In genomic region chr12:104316936-104317335, GRCh38 we compare ENCODE assay signal across 26 cellular contexts.
"Had no signal": no experiment of that assay in that cellular context is flagged by ENCODE, and none has a peak within 500 bp of the region (broad histone marks: within the 10 kb centered on the region; RNA-seq: fewer than 3 reads in every experiment).

No MANE protein-coding gene starts in this region.

- H3K27me3 Mint-ChIP-seq: effector memory CD8-positive, alpha-beta T cell; naive thymus-derived CD4-positive, alpha-beta T cell had no signal

- H3K27me3 ChIP-seq: gastrocnemius medialis, heart left ventricle, left lung, neural progenitor cell, right atrium auricular region, sigmoid colon, transverse colon, upper lobe of right lung, uterus had no signal

- DNase-seq: cortex of kidney; effector memory CD8-positive, alpha-beta T cell; gastrocnemius medialis; heart left ventricle; hippocampal formation; left cardiac atrium; left lung; mesenchymal stem cell; midbrain; naive thymus-derived CD4-positive, alpha-beta T cell; sigmoid colon; stimulated activated CD4-positive, alpha-beta T cell treated with anti-CD3 and anti-CD28 coated beads, Interleukin-2, amount 100 ng/mL, for 24 hours; stimulated activated CD4-positive, alpha-beta T cell treated with anti-CD3 and anti-CD28 coated beads, Interleukin-4, amount 100 ng/mL, for 24 hours; stimulated activated naive CD8-positive, alpha-beta T cell treated with anti-CD3 and anti-CD28 coated beads, Interleukin-15, Interleukin-2, amounts not matched to agents 100 U/mL and 50 U/mL, for 24 hours; transverse colon; upper lobe of right lung; uterus had no signal

- H3K9ac ChIP-seq: neural progenitor cell, parathyroid adenoma had no signal

- H3K4me2 ChIP-seq: neural progenitor cell had no signal

- H3K27ac ChIP-seq: gastrocnemius medialis, heart left ventricle, left lung, neural progenitor cell, parathyroid adenoma, prostate gland, right atrium auricular region, sigmoid colon, thoracic aorta, transverse colon, upper lobe of right lung, uterus had no signal

- H3K9me3 Mint-ChIP-seq: effector memory CD8-positive, alpha-beta T cell; naive thymus-derived CD4-positive, alpha-beta T cell; nephron; neural progenitor cell; stimulated activated effector memory CD8-positive, alpha-beta T cell treated with anti-CD3 and anti-CD28 coated beads, Interleukin-12 subunit alpha, Interleukin-12 subunit beta, amount 100 ng/mL, for 72 hours had no signal

- H3K4me3 ChIP-seq: gastrocnemius medialis, heart left ventricle, left lung, neural progenitor cell, prostate gland, right atrium auricular region, sigmoid colon, thoracic aorta, transverse colon, upper lobe of right lung, uterus had no signal

- H2AFZ ChIP-seq: neural progenitor cell, parathyroid adenoma had no signal

- ATAC-seq: effector memory CD8-positive, alpha-beta T cell; gastrocnemius medialis; heart left ventricle; left cardiac atrium; left lung; naive thymus-derived CD4-positive, alpha-beta T cell; stimulated activated effector memory CD8-positive, alpha-beta T cell treated with anti-CD3 and anti-CD28 coated beads, Interleukin-12 subunit alpha, Interleukin-12 subunit beta, amount 100 ng/mL, for 72 hours; stimulated activated naive CD8-positive, alpha-beta T cell treated with anti-CD3 and anti-CD28 coated beads, Interleukin-15, Interleukin-2, amounts not matched to agents 100 U/mL and 50 U/mL, for 24 hours; upper lobe of right lung had no signal

- H3K4me1 Mint-ChIP-seq: nephron, neural progenitor cell had no signal

- H3K4me3 Mint-ChIP-seq: effector memory CD8-positive, alpha-beta T cell; naive thymus-derived CD4-positive, alpha-beta T cell; nephron; neural progenitor cell; stimulated activated effector memory CD8-positive, alpha-beta T cell treated with anti-CD3 and anti-CD28 coated beads, Interleukin-12 subunit alpha, Interleukin-12 subunit beta, amount 100 ng/mL, for 72 hours had no signal

- H3K27ac Mint-ChIP-seq: nephron; neural progenitor cell; stimulated activated effector memory CD8-positive, alpha-beta T cell treated with anti-CD3 and anti-CD28 coated beads, Interleukin-12 subunit alpha, Interleukin-12 subunit beta, amount 100 ng/mL, for 72 hours had no signal

- H3K4me1 ChIP-seq: gastrocnemius medialis, heart left ventricle, neural progenitor cell, parathyroid adenoma, prostate gland, right atrium auricular region, transverse colon, upper lobe of right lung, uterus had no signal

- FAIRE-seq: endometrium, islet of Langerhans had no signal

- H3K9me3 ChIP-seq: gastrocnemius medialis, heart left ventricle, left lung, prostate gland, right atrium auricular region, sigmoid colon, thoracic aorta, transverse colon, upper lobe of right lung, uterus had no signal

- H3K36me3 ChIP-seq: uterus had no signal
